ENCODE assay signal across 15 cellular contexts in genomic region chr1:9250336-9250585, GRCh38. TPM values are rescaled to one million over a fixed set of nuclear protein-coding genes. Genes with fewer than 3 reads are reported as not detected.
DNase-seq lines count a peak whose midpoint lies in the region; ATAC-seq and TF ChIP-seq lines count a peak whose summit lies in the region.
"Had no signal": no experiment of that assay in that cellular context is flagged by ENCODE, and none has a peak within 500 bp of the region (broad histone marks: within the 10 kb centered on the region; RNA-seq: fewer than 3 reads in every experiment).

No MANE protein-coding gene starts in this region.

- H3K4me3 ChIP-seq in adipocyte (ENCODE audit: low read length) (no peak overlapping the region), esophagus squamous epithelium (peak overlapping the region in 2 of 4 donors; percentile 5 to 25), neural progenitor cell (no peak overlapping the region), tibial artery (no peak overlapping the region), MG63 (no peak overlapping the region)
- H3K4me3 ChIP-seq: PC-9 had no signal

- H3K36me3 ChIP-seq in adipocyte (ENCODE audit: control insufficient read depth, insufficient read depth, low read length, severe bottlenecking) (peaks cover 42% of the 10 kb centered on the region), esophagus squamous epithelium (peaks cover 6 to 58% (median 9%) of the 10 kb centered on the region in 3 donors), neural progenitor cell (no peaks in the 10 kb centered on the region), tibial artery (peaks cover 13 to 30% (median 26%) of the 10 kb centered on the region in 3 donors), MG63 (no peaks in the 10 kb centered on the region)

- H3K9me3 ChIP-seq in adipocyte (ENCODE audit: control insufficient read depth, low read length) (no peaks in the 10 kb centered on the region), esophagus squamous epithelium (no peaks in the 10 kb centered on the region), neural progenitor cell (ENCODE audit: low read depth) (no peaks in the 10 kb centered on the region), tibial artery (no peaks in the 10 kb centered on the region), MG63 (no peaks in the 10 kb centered on the region)

- peak overlapping the region; percentile 46 for H3K4me3 Mint-ChIP-seq in neural progenitor cell
- H3K4me3 Mint-ChIP-seq: activated B cell treated with CpG ODN at 0.5 μM for 24 hours; activated CD8-positive, alpha-beta memory T cell treated with anti-CD3 and anti-CD28 coated beads, Interleukin-2, amount 10 ng/mL, durations not matched to agents 7 days and 5 days; naive B cell had no signal

- peaks cover 43% of the 10 kb centered on the region for H3F3A ChIP-seq in neural progenitor cell (ENCODE audit: low read depth)

- H3K4me2 ChIP-seq in neural progenitor cell, result peak overlapping the region; percentile 3
- H3K4me2 ChIP-seq: PC-9 had no signal

- WGBS in esophagus squamous epithelium, 2 donors, result 69 to 100% methylated on average over 1 to 3 of the region's 4 CpGs

- H3K9ac ChIP-seq in adipocyte (ENCODE audit: low read length) (peak overlapping the region; percentile 49), neural progenitor cell (no peak overlapping the region)

- H2AFZ ChIP-seq in neural progenitor cell (replicated peaks), result no peak overlapping the region
- H2AFZ ChIP-seq: PC-9 had no signal

- H3K79me2 ChIP-seq in neural progenitor cell (ENCODE audit: low read depth), result no peaks in the 10 kb centered on the region

- TF ChIP-seq CTCF in esophagus squamous epithelium (IDR thresholded peaks at IDR 0.05), result no peak
- no peak for TF ChIP-seq CTCF in neural progenitor cell (IDR thresholded peaks at IDR 0.05)
- TF ChIP-seq CTCF in tibial artery (IDR thresholded peaks at IDR 0.05), result no peak

- no peaks in the 10 kb centered on the region for H3K9me3 Mint-ChIP-seq in neural progenitor cell
- H3K9me3 Mint-ChIP-seq: activated B cell treated with CpG ODN at 0.5 μM for 24 hours, naive B cell had no signal

- H3K36me3 Mint-ChIP-seq in neural progenitor cell, result peaks cover 19% of the 10 kb centered on the region
- H3K36me3 Mint-ChIP-seq: activated CD8-positive, alpha-beta memory T cell treated with anti-CD3 and anti-CD28 coated beads, Interleukin-2, amount 10 ng/mL, durations not matched to agents 7 days and 5 days had no signal

- DNase-seq in adipocyte (ENCODE audit: low read depth), result no peak
- no peak for DNase-seq in esophagus squamous epithelium (lab: John Stamatoyannopoulos, UW)
- no peak for DNase-seq in neural progenitor cell (ENCODE audit: low spot score)
- no peak for DNase-seq in tibial artery
- no peak for DNase-seq in NCI-H2171 treated with DMSO at 0.1 percent for 48 hours (lab: John Stamatoyannopoulos, UW)
- DNase-seq in MG63, result no peak
- DNase-seq: activated B cell treated with CpG ODN at 0.5 μM for 24 hours; central memory CD4-positive, alpha-beta T cell; naive B cell; NCI-H1694; NCI-H524 treated with DMSO at 0.1 percent for 48 hours; PC-9; SW 1271 had no signal

- peaks cover 57% of the 10 kb centered on the region for H4K20me1 ChIP-seq in neural progenitor cell (ENCODE audit: low read depth)

- H3K27me3 ChIP-seq in adipocyte (replicated peaks; ENCODE audit: control insufficient read depth, insufficient read depth, low read length), result no peaks in the 10 kb centered on the region
- H3K27me3 ChIP-seq in esophagus squamous epithelium, result no peaks in the 10 kb centered on the region
- peaks cover 9% of the 10 kb centered on the region for H3K27me3 ChIP-seq in neural progenitor cell
- H3K27me3 ChIP-seq in tibial artery, result no peaks in the 10 kb centered on the region
- H3K27me3 ChIP-seq in MG63, result no peaks in the 10 kb centered on the region

- peak overlapping the region; percentile 42 for H3K27ac Mint-ChIP-seq in neural progenitor cell
- H3K27ac Mint-ChIP-seq: activated B cell treated with CpG ODN at 0.5 μM for 24 hours; activated CD8-positive, alpha-beta memory T cell treated with anti-CD3 and anti-CD28 coated beads, Interleukin-2, amount 10 ng/mL, durations not matched to agents 7 days and 5 days had no signal

- peaks cover 27% of the 10 kb centered on the region for H3K4me1 ChIP-seq in adipocyte (ENCODE audit: control insufficient read depth, insufficient read depth, low read length)
- H3K4me1 ChIP-seq in esophagus squamous epithelium, result peaks cover 36 to 81% (median 51%) of the 10 kb centered on the region in 3 donors
- H3K4me1 ChIP-seq in neural progenitor cell, result peaks cover 58% of the 10 kb centered on the region
- H3K4me1 ChIP-seq in tibial artery, result peaks cover 12 to 44% (median 41%) of the 10 kb centered on the region in 4 donors

- intact Hi-C loops in esophagus squamous epithelium (cut with DNase I) (no loop called here), tibial artery (cut with DNase I; ENCODE audit: low total_unique reads) (loop anchor here (5.0 kb wide), 1 partner anchor 48 kb away; no protein-coding TSS in a partner anchor)

- H3K27ac ChIP-seq in esophagus squamous epithelium (peak overlapping the region; percentile 68 to 82 (median 78)), neural progenitor cell (no peak overlapping the region), tibial artery (peak overlapping the region; percentile 71 to 72)
- H3K27ac ChIP-seq: PC-9 had no signal

- peaks cover 22% of the 10 kb centered on the region for H3K27me3 Mint-ChIP-seq in neural progenitor cell (ENCODE audit: insufficient read depth, low read depth)
- H3K27me3 Mint-ChIP-seq: activated B cell treated with CpG ODN at 0.5 μM for 24 hours; activated CD8-positive, alpha-beta memory T cell treated with anti-CD3 and anti-CD28 coated beads, Interleukin-2, amount 10 ng/mL, durations not matched to agents 7 days and 5 days; naive B cell had no signal

- no peak for ATAC-seq in GM19328 (IDR thresholded peaks at IDR 0.05; ENCODE audit: unreplicated experiment)

- no peak for TF ChIP-seq POLR2A in esophagus squamous epithelium (IDR thresholded peaks at IDR 0.05)

- H3K4me1 Mint-ChIP-seq in neural progenitor cell, result peaks cover 61% of the 10 kb centered on the region
- H3K4me1 Mint-ChIP-seq: activated B cell treated with CpG ODN at 0.5 μM for 24 hours; activated CD8-positive, alpha-beta memory T cell treated with anti-CD3 and anti-CD28 coated beads, Interleukin-2, amount 10 ng/mL, durations not matched to agents 7 days and 5 days had no signal

RNA-seq across cellular contexts. Expression of gene H6PD, which starts 15.7 kb away (rescaled TPM):
- total RNA-seq in esophagus squamous epithelium, result 10 to 100 TPM; 10.6 to 35.5 (median 18.7) TPM
- 6.0 and 15.2 TPM in 2 replicates for total RNA-seq in neural progenitor cell (ENCODE audit: low replicate concordance)
- 14.1 and 16.7 TPM in 2 replicates for total RNA-seq in MG63 (2014; rRNA removed; shearing (Covaris generic); ENCODE audit: low replicate concordance)

RNA-seq across cellular contexts. Expression of gene SPSB1, which starts 42.4 kb away (rescaled TPM):
- total RNA-seq in esophagus squamous epithelium (10 to 100 TPM; 15.2 to 35.5 (median 25.2) TPM), neural progenitor cell (ENCODE audit: low replicate concordance) (2.8 and 7.1 TPM in 2 replicates)
- 6.4 and 11.4 TPM in 2 replicates for total RNA-seq in MG63 (2014; rRNA removed; shearing (Covaris generic); ENCODE audit: low replicate concordance)
